In genomic region chr6:693737-694038, GRCh38 we compare ENCODE assay signal across 9 cellular contexts. TPM values are rescaled to one million over a fixed set of nuclear protein-coding genes. Genes with fewer than 3 reads are reported as not detected.
DNase-seq lines count a peak whose midpoint lies in the region; ATAC-seq, FAIRE-seq and TF ChIP-seq lines count a peak whose summit lies in the region.
"Had no signal": no experiment of that assay in that cellular context is flagged by ENCODE, and none has a peak within 500 bp of the region (broad histone marks: within the 10 kb centered on the region; RNA-seq: fewer than 3 reads in every experiment).

No MANE protein-coding gene starts in this region.

- H3K9me3 Mint-ChIP-seq in mesothelial cell of epicardium: no peaks in the 10 kb centered on the region

- no peaks in the 10 kb centered on the region for H3K36me3 Mint-ChIP-seq in mesothelial cell of epicardium

- TF ChIP-seq POLR2A in K562 (conservative IDR thresholded peaks at IDR 0.05): no peak

- POLR2A ChIA-PET in A673 (lab: Charles Lee; ENCODE audit: low non-redundant PET): no interaction called here
- POLR2A ChIA-PET in K562 (lab: Yijun Ruan, JAX): interaction anchor here (1.0 kb wide), 1 partner anchor 10 kb away, joined by 3 read pairs; no protein-coding TSS in a partner anchor

- no peaks in the 10 kb centered on the region for H3K9me1 ChIP-seq in K562 (ENCODE audit: control insufficient read depth, insufficient read depth, low read length)

- in situ Hi-C loops in K562 (cut with MboI): no loop called here

- DNase-seq in A673 (ENCODE audit: low spot score): no peak
- no peak for DNase-seq in HFF-Myc (ENCODE audit: extremely low read depth, low read depth)
- no peak for DNase-seq in K562 (ENCODE audit: extremely low read depth in 1 of 4, low spot score in 3 of 4)
- no peak for DNase-seq in mesothelial cell of epicardium (ENCODE audit: low spot score in 2 of 2, unreplicated experiment in 2 of 2)
- no peak for DNase-seq in GDM1 (lab: John Stamatoyannopoulos, UW)
- no peak for DNase-seq in SIG-M5 treated with dmso at 0.1 percent for 504 hours (lab: John Stamatoyannopoulos, UW; ENCODE audit: unreplicated experiment)
- no peak for DNase-seq in Kasumi-1 (lab: John Stamatoyannopoulos, UW)

- H3K4me1 ChIP-seq in A673 (ENCODE audit: insufficient read depth, low read length, poor library complexity, severe bottlenecking) (peaks cover 4% of the 10 kb centered on the region), K562 (replicated peaks in 1 of 2; ENCODE audit: control insufficient read depth in 2 of 2, insufficient read depth in 2 of 2, low read length in 2 of 2) (peaks cover 7 to 20% of the 10 kb centered on the region in 2 experiments; a peak in 3 of 5 replicates)

- no peak for FAIRE-seq in K562 (lab: Jason Lieb, UNC)

- CTCF ChIA-PET in A673 (lab: Charles Lee) (no interaction called here), K562 (lab: Yijun Ruan, JAX; ENCODE audit: low intra/inter-chr PET ratio) (no interaction called here)

- no peaks in the 10 kb centered on the region for H3K27me3 ChIP-seq in A673 (replicated peaks; ENCODE audit: insufficient read depth, low read depth, low read length, poor library complexity)
- peaks cover 24 to 33% of the 10 kb centered on the region in 2 experiments for H3K27me3 ChIP-seq in K562 (ENCODE audit: control insufficient read depth in 2 of 2, insufficient read depth in 2 of 2, low read length in 2 of 2)
- H3K27me3 ChIP-seq: neutrophil had no signal

- TF ChIP-seq EP300 in K562 (IDR thresholded peaks at IDR 0.05; ENCODE audit: low read length): no peak

- H3K4me3 Mint-ChIP-seq in mesothelial cell of epicardium: peak overlapping the region; percentile 98

- TF ChIP-seq CTCF in A673 (conservative IDR thresholded peaks at IDR 0.05; ENCODE audit: low read depth, low read length): no peak
- TF ChIP-seq CTCF in HFF-Myc (IDR thresholded peaks at IDR 0.05; ENCODE audit: low read depth, low read length, missing control alignments): no peak
- TF ChIP-seq CTCF in K562 (IDR thresholded peaks at IDR 0.05 in 2 of 3, conservative IDR thresholded peaks at IDR 0.05 in 1 of 3; ENCODE audit: insufficient read depth in 2 of 3, low read depth in 1 of 3, low read length in 3 of 3): no peak
- no peak for TF ChIP-seq CTCF in mesothelial cell of epicardium (IDR thresholded peaks at IDR 0.05; ENCODE audit: unreplicated experiment)

- H3K27ac Mint-ChIP-seq in mesothelial cell of epicardium: no peak overlapping the region

- H3K4me3 ChIP-seq in A673 (ENCODE audit: low read depth, low read length, poor library complexity, severe bottlenecking): peak overlapping the region; percentile 83
- H3K4me3 ChIP-seq in HFF-Myc (replicated peaks; ENCODE audit: low read depth, low read length): peak overlapping the region; percentile 76
- H3K4me3 ChIP-seq in K562: peak overlapping the region; percentile 88; the same call in 1 of the 2 replicates

- H4K20me1 ChIP-seq in K562 (replicated peaks; ENCODE audit: control insufficient read depth, insufficient read depth, low read length): peaks cover 4% of the 10 kb centered on the region

- ATAC-seq in K562 (no peak), GM21526 (IDR thresholded peaks at IDR 0.05; ENCODE audit: low FRiP score, unreplicated experiment) (no peak)

- H3K4me1 Mint-ChIP-seq in mesothelial cell of epicardium: peaks cover 16% of the 10 kb centered on the region

- no peaks in the 10 kb centered on the region for H3K9me3 ChIP-seq in A673 (ENCODE audit: low read depth, low read length, poor library complexity, severe bottlenecking)
- H3K9me3 ChIP-seq in K562 (replicated peaks; ENCODE audit: control insufficient read depth, insufficient read depth, low read depth, low read length): no peaks in the 10 kb centered on the region
- H3K9me3 ChIP-seq: neutrophil had no signal

- peaks cover 23% of the 10 kb centered on the region for H3K79me2 ChIP-seq in K562 (ENCODE audit: control insufficient read depth, insufficient read depth, low read length)

- intact Hi-C loops in A673 (cut with micrococcal nuclease; ENCODE audit: unreplicated experiment): no loop called here
- intact Hi-C loops in K562 (cut with micrococcal nuclease): no loop called here

- H3K9ac ChIP-seq in K562 (ENCODE audit: insufficient read depth in 1 of 2, low read depth in 2 of 2, low read length in 2 of 2): peak overlapping the region in 1 of 2 experiments; percentile 99; a peak in 2 of 4 replicates

- BruUV-seq in A673 (replicated peaks; lab: Mats Ljungman, UMichigan) (no TSS peak), K562 (replicated peaks; lab: Mats Ljungman, UMichigan) (no TSS peak)

- peak overlapping the region; percentile 99; the same call in 1 of the 2 replicates for H2AFZ ChIP-seq in K562 (ENCODE audit: low read depth, low read length)

- TF ChIP-seq RAD21 in K562 (CRISPR knock-in tag; conservative IDR thresholded peaks at IDR 0.05 in 1 of 2, IDR thresholded peaks at IDR 0.05 in 1 of 2): no peak

- 47% methylated on average over 4 of the region's 12 CpGs for WGBS in K562 (ENCODE audit: insufficient coverage, low coverage, missing lambda C conversion rate)

- no peaks in the 10 kb centered on the region for H3K36me3 ChIP-seq in A673 (ENCODE audit: insufficient read depth, low read length, poor library complexity, severe bottlenecking)
- H3K36me3 ChIP-seq in K562 (ENCODE audit: control insufficient read depth, insufficient read depth, low read length): peaks cover 8% of the 10 kb centered on the region; the same call in 1 of the 3 replicates

- H3K27ac ChIP-seq in A673 (ENCODE audit: low read depth, low read length, poor library complexity, severe bottlenecking) (no peak overlapping the region), K562 (ENCODE audit: extremely low read depth, low read depth, low read length) (no peak overlapping the region)

- peak overlapping the region; percentile 93 for H3K4me2 ChIP-seq in K562 (ENCODE audit: insufficient read depth, low read length)

- H3K27me3 Mint-ChIP-seq in mesothelial cell of epicardium (ENCODE audit: low read depth): no peaks in the 10 kb centered on the region

TF ChIP-seq in K562, 482 proteins besides CTCF, POLR2A, EP300 and RAD21:
- TF ChIP-seq ZNF217 (CRISPR knock-in tag; IDR thresholded peaks at IDR 0.05): no peak
- no peak for TF ChIP-seq U2AF1 (optimal IDR thresholded peaks at IDR 0.05; ENCODE audit: low read depth, low read length)
- no peak for TF ChIP-seq TFAM (CRISPR knock-in tag; conservative IDR thresholded peaks at IDR 0.05)
- TF ChIP-seq THRAP3 (IDR thresholded peaks at IDR 0.05; ENCODE audit: borderline replicate concordance): no peak

RNA-seq across cellular contexts. Expression of gene EXOC2, which starts 0.7 kb away (rescaled TPM):
- total RNA-seq in A673 (2021) (22.4 and 28.2 TPM in 2 replicates), K562 (2014; rRNA removed) (20.8 and 23.0 TPM in 2 replicates), K562 (2014; rRNA removed; fragmentation: Illumina TruSeq; extraction: Trizol) (27.9 and 28.6 TPM in 2 replicates), K562 (2015; rRNA removed; fragmentation: Illumina TruSeq; extraction: Trizol) (24.1 and 27.4 TPM in 2 replicates), K562 (2021) (24.4 and 24.7 TPM in 2 replicates), mesothelial cell of epicardium (20.3 to 22.9 TPM (median 22.1 TPM) in 3 replicates)
- 29.0 and 54.6 TPM in 2 replicates for total RNA-seq in K562 (2011; cell fraction: chromatin; rRNA removed; ENCODE audit: low replicate concordance)
- 15.0 and 20.5 TPM in 2 replicates for total RNA-seq in K562 (2011; cell fraction: nucleolus; rRNA removed)
- total RNA-seq in K562 (2011; cell fraction: nucleoplasm; rRNA removed): 22.8 and 25.9 TPM in 2 replicates
- polyA plus RNA-seq in K562 (2011; rRNA removed) (22.5 and 30.2 TPM in 2 replicates), K562 (2014; fragmentation: Illumina TruSeq; extraction: Trizol) (20.2 and 24.2 TPM in 2 replicates), K562 (2014; fragmentation: Nextera tagmentation; extraction: Ambion mirVana) (10 to 100 TPM; 12.2 to 18.0 TPM), K562 (2014; rRNA removed) (17.0 and 23.6 TPM in 2 replicates)
- polyA plus RNA-seq in K562 (2011; cell fraction: cytosol; rRNA removed): 17.0 and 18.6 TPM in 2 replicates
- 18.1 and 20.1 TPM in 2 replicates for polyA plus RNA-seq in K562 (2011; cell fraction: nucleus; rRNA removed)
- polyA plus RNA-seq in K562 (2012): 20.4 TPM in 2 replicates
- polyA minus RNA-seq in K562 (2011; rRNA and poly(A)+ RNA removed): 66.5 and 74.5 TPM in 2 replicates
- 17.9 and 26.4 TPM in 2 replicates for polyA minus RNA-seq in K562 (2011; cell fraction: cytosol; rRNA and poly(A)+ RNA removed)
- polyA minus RNA-seq in K562 (2011; cell fraction: nucleus; rRNA and poly(A)+ RNA removed): 22.2 and 34.4 TPM in 2 replicates

RNA-seq across cellular contexts. Expression of gene HUS1B, which starts 36.8 kb away (rescaled TPM):
- total RNA-seq in A673 (2021) (0.88 and 0.92 TPM in 2 replicates), K562 (2014; rRNA removed) (1.1 and 1.3 TPM in 2 replicates), K562 (2014; rRNA removed; fragmentation: Illumina TruSeq; extraction: Trizol) (0.44 and 0.67 TPM in 2 replicates), K562 (2015; rRNA removed; fragmentation: Illumina TruSeq; extraction: Trizol) (0.57 and 0.69 TPM in 2 replicates), K562 (2021) (1.0 and 1.4 TPM in 2 replicates), mesothelial cell of epicardium (1.0 to 1.7 TPM (median 1.3 TPM) in 3 replicates)
- 5.6 and 5.8 TPM in 2 replicates for total RNA-seq in K562 (2011; cell fraction: chromatin; rRNA removed; ENCODE audit: low replicate concordance)
- 2.8 and 3.8 TPM in 2 replicates for total RNA-seq in K562 (2011; cell fraction: nucleolus; rRNA removed)
- 2.7 and 4.0 TPM in 2 replicates for total RNA-seq in K562 (2011; cell fraction: nucleoplasm; rRNA removed)
- polyA plus RNA-seq in K562 (2011; rRNA removed) (0.29 and 0.31 TPM in 2 replicates), K562 (2014; fragmentation: Illumina TruSeq; extraction: Trizol) (0.16 and 0.32 TPM in 2 replicates), K562 (2014; fragmentation: Nextera tagmentation; extraction: Ambion mirVana) (under 1 TPM in 1 of 2 experiments, not detected in 1; 0.32 TPM), K562 (2014; rRNA removed) (0.32 TPM in 1 of 2 replicates, not detected in the other)
- polyA plus RNA-seq in K562 (2011; cell fraction: cytosol; rRNA removed): 0.25 and 0.40 TPM in 2 replicates
- 0.74 and 1.4 TPM in 2 replicates for polyA plus RNA-seq in K562 (2011; cell fraction: nucleus; rRNA removed)
- 0.39 and 0.64 TPM in 2 replicates for polyA plus RNA-seq in K562 (2012)
- polyA minus RNA-seq in K562 (2011; rRNA and poly(A)+ RNA removed): 0.63 and 0.74 TPM in 2 replicates
- polyA minus RNA-seq in K562 (2011; cell fraction: cytosol; rRNA and poly(A)+ RNA removed): 1.4 TPM in 1 of 2 replicates, not detected in the other
- polyA minus RNA-seq in K562 (2011; cell fraction: nucleus; rRNA and poly(A)+ RNA removed): 2.6 TPM in 2 replicates
